ENCODE assay signal across 8 cellular contexts in the genomic region with DNA sequence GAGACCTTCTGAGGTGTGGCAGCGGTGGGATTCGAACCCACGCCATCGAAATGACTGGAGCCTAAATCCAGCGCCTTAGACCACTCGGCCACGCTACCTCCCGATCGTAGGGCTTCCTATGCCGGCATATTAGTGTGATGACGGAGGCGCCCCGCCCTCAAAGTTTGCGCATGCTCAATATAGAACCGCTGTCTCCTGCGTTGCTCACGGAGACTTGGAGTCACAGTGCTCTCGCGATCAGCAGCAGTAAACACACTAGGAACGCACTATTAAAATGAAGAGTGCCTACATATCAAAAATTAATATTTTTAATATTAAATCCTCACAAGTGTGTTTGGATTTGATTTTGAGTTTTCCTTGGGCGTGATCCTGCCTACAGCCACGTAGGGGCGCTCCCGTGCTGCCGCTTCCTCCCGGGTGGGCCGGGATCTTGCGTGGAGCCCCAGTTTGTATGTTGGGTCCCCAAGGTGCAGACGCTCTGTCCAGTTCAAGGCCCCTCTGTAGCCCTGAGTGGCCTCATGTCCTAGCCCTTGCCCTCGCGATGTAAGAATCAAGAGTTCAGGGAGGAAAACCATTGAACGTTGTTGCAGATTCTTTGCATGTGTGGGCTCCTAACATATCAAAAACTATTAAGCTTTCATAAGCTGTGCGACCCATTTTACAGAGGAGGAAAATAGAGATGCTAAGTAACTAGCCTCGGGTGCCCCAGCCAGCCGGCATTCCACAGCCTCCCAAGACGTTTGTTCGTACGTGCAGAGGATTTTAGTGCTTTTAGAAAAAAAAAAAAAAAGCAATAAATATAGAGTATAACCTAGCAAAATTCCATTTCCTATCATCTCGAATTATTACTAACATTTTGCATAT. TPM values are rescaled to one million over a fixed set of nuclear protein-coding genes. Genes with fewer than 3 reads are reported as not detected.
DNase-seq lines count a peak whose midpoint lies in the region; ATAC-seq and TF ChIP-seq lines count a peak whose summit lies in the region.

No MANE protein-coding gene starts in this region.

- peak; percentile 87 for TF ChIP-seq CTCF in GM12875 (IDR thresholded peaks at IDR 0.05; ENCODE audit: borderline replicate concordance, insufficient read depth, low read depth, low read length)

- peak; percentile 97 for DNase-seq in HT-29 (ENCODE audit: low spot score)
- peak; percentile 74 for DNase-seq in NK-92 treated with Interleukin-12 subunit alpha and Interleukin-12 subunit beta, amount 100 ng/mL, for 24 hours (lab: John Stamatoyannopoulos, UW)
- DNase-seq in activated CD8-positive, alpha-beta memory T cell treated with anti-CD3 and anti-CD28 coated beads for 24 hours: peak; percentile 100
- DNase-seq in effector CD4-positive, alpha-beta T cell: peak; percentile 86
- DNase-seq in lung microvascular endothelial cell (ENCODE audit: low read depth in 2 of 2): peak; percentile 90 to 94
- peak; percentile 76 to 95 (median 86) for DNase-seq in stimulated activated CD4-positive, alpha-beta T cell treated with anti-CD3 and anti-CD28 coated beads, TNF-alpha, amount 100 ng/mL, for 1 hour (ENCODE audit: low read depth in 3 of 3, low spot score in 1 of 3)

- peak overlapping the region; percentile 17 for H3K4me3 ChIP-seq in GM12875 (ENCODE audit: low read depth, low read length)

- no peak for ATAC-seq in HG03039 (IDR thresholded peaks at IDR 0.05; ENCODE audit: unreplicated experiment)

RNA-seq across cellular contexts. Expression of a gene that starts 10.2 kb away (rescaled TPM):
- 11.1 and 16.5 TPM in 2 replicates for total RNA-seq in HT-29 (2014; rRNA removed; shearing (Covaris generic))
- total RNA-seq in lung microvascular endothelial cell: 33.3 and 36.7 TPM in 2 replicates

RNA-seq across cellular contexts. Expression of a gene that starts 33.6 kb away (rescaled TPM):
- total RNA-seq in HT-29 (2014; rRNA removed; shearing (Covaris generic)): 0.05 TPM in 1 of 2 replicates, not detected in the other
- total RNA-seq in lung microvascular endothelial cell: 0.20 and 0.22 TPM in 2 replicates
